17 cellular contexts compared by ENCODE assay signal in genomic region chr16:65481956-65482355, GRCh38.
"Had no signal": no experiment of that assay in that cellular context is flagged by ENCODE, and none has a peak within 500 bp of the region (broad histone marks: within the 10 kb centered on the region; RNA-seq: fewer than 3 reads in every experiment).

No MANE protein-coding gene starts in this region.

- H3K4me1 Mint-ChIP-seq: naive thymus-derived CD8-positive, alpha-beta T cell had no signal

- H3K27ac Mint-ChIP-seq: naive thymus-derived CD8-positive, alpha-beta T cell had no signal

- H3K4me3 ChIP-seq: dorsolateral prefrontal cortex, hepatocyte, mucosa of descending colon, ovary, right atrium auricular region, sigmoid colon, skin epidermis had no signal

- H3K4me3 Mint-ChIP-seq: naive thymus-derived CD8-positive, alpha-beta T cell; neural crest cell had no signal

- H3K4me1 ChIP-seq: right atrium auricular region, sigmoid colon had no signal

- ATAC-seq: mucosa of descending colon; naive thymus-derived CD8-positive, alpha-beta T cell had no signal

- H3K4me2 ChIP-seq: hepatocyte had no signal

- H3K36me3 Mint-ChIP-seq: naive thymus-derived CD8-positive, alpha-beta T cell had no signal

- H3K9me3 Mint-ChIP-seq: neural crest cell had no signal

- H3K9me3 ChIP-seq: ovary, right atrium auricular region had no signal

- H3K27ac ChIP-seq: dorsolateral prefrontal cortex, hepatocyte, ovary, right atrium auricular region, sigmoid colon, skin epidermis had no signal

- H3K79me2 ChIP-seq: hepatocyte had no signal

- H2AFZ ChIP-seq: hepatocyte had no signal

- H3K27me3 Mint-ChIP-seq: naive thymus-derived CD8-positive, alpha-beta T cell had no signal

- DNase-seq: cortex of kidney; dorsolateral prefrontal cortex; effector CD8-positive, alpha-beta T cell; foreskin melanocyte; head of caudate nucleus; kidney glomerular epithelial cell; mucosa of descending colon; naive thymus-derived CD8-positive, alpha-beta T cell; nucleus accumbens; ovary; sigmoid colon; stimulated activated naive CD4-positive, alpha-beta T cell treated with Interleukin-2 at 50 U/mL for 16 hours; trophoblast cell had no signal

- H3K36me3 ChIP-seq: ovary, right atrium auricular region, sigmoid colon had no signal

- H3K27me3 ChIP-seq: dorsolateral prefrontal cortex, hepatocyte, ovary, right atrium auricular region, sigmoid colon had no signal
